Comparison of ENCODE assay signal across 2 cellular contexts in the genomic region with DNA sequence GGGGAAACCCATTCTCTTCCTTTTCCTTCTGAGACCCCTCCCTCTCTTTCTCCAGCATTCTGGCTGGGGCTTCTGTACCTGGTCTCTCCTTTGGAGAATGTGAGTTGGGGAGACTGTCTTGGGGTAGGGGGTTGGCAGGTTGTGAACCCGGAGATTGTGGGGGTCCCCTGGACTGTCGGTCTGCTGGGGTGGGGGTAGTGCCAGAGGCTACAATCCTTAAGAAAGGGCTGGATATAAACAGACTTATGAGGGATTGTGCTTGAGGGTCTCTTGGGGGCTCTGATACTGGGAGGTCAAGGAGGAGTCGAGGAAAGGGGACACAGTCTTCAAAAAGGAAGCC.
TF ChIP-seq lines count a peak whose summit lies in the region.

No MANE protein-coding gene starts in this region.

TF ChIP-seq in SK-N-SH, 30 proteins besides CTCF, POLR2A, EP300 and RAD21:
- TF ChIP-seq, protein P1, sequence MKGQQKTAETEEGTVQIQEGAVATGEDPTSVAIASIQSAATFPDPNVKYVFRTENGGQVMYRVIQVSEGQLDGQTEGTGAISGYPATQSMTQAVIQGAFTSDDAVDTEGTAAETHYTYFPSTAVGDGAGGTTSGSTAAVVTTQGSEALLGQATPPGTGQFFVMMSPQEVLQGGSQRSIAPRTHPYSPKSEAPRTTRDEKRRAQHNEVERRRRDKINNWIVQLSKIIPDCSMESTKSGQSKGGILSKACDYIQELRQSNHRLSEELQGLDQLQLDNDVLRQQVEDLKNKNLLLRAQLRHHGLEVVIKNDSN (IDR thresholded peaks at IDR 0.05; ENCODE audit: borderline replicate concordance, low read depth): no peak
- TF ChIP-seq SIN3A (IDR thresholded peaks at IDR 0.05; ENCODE audit: borderline replicate concordance, low read depth, low read length) (no peak), GATA2 (CRISPR knock-in tag; IDR thresholded peaks at IDR 0.05) (no peak), MXI1 (IDR thresholded peaks at IDR 0.05; ENCODE audit: low read depth, low read length) (no peak), FOXJ3 (CRISPR knock-in tag; IDR thresholded peaks at IDR 0.05) (no peak), MEF2A (IDR thresholded peaks at IDR 0.05; ENCODE audit: borderline replicate concordance, low read depth) (no peak), NFIC (IDR thresholded peaks at IDR 0.05; ENCODE audit: borderline replicate concordance) (no peak), TAF1 (IDR thresholded peaks at IDR 0.05; ENCODE audit: borderline replicate concordance, low read depth, low read length) (no peak), FOSL2 (IDR thresholded peaks at IDR 0.05; ENCODE audit: borderline replicate concordance, low read depth) (no peak), RCOR1 (IDR thresholded peaks at IDR 0.05; ENCODE audit: low read length) (no peak), JUND (IDR thresholded peaks at IDR 0.05) (no peak), GABPA (IDR thresholded peaks at IDR 0.05; ENCODE audit: low read depth) (no peak)
- TF ChIP-seq, protein P2, sequence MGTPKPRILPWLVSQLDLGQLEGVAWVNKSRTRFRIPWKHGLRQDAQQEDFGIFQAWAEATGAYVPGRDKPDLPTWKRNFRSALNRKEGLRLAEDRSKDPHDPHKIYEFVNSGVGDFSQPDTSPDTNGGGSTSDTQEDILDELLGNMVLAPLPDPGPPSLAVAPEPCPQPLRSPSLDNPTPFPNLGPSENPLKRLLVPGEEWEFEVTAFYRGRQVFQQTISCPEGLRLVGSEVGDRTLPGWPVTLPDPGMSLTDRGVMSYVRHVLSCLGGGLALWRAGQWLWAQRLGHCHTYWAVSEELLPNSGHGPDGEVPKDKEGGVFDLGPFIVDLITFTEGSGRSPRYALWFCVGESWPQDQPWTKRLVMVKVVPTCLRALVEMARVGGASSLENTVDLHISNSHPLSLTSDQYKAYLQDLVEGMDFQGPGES (IDR thresholded peaks at IDR 0.05; ENCODE audit: low read depth, low read length): no peak
- TF ChIP-seq, protein P3, sequence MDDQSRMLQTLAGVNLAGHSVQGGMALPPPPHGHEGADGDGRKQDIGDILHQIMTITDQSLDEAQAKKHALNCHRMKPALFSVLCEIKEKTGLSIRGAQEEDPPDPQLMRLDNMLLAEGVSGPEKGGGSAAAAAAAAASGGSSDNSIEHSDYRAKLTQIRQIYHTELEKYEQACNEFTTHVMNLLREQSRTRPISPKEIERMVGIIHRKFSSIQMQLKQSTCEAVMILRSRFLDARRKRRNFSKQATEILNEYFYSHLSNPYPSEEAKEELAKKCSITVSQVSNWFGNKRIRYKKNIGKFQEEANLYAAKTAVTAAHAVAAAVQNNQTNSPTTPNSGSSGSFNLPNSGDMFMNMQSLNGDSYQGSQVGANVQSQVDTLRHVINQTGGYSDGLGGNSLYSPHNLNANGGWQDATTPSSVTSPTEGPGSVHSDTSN (IDR thresholded peaks at IDR 0.05): no peak
- TF ChIP-seq, protein P4, sequence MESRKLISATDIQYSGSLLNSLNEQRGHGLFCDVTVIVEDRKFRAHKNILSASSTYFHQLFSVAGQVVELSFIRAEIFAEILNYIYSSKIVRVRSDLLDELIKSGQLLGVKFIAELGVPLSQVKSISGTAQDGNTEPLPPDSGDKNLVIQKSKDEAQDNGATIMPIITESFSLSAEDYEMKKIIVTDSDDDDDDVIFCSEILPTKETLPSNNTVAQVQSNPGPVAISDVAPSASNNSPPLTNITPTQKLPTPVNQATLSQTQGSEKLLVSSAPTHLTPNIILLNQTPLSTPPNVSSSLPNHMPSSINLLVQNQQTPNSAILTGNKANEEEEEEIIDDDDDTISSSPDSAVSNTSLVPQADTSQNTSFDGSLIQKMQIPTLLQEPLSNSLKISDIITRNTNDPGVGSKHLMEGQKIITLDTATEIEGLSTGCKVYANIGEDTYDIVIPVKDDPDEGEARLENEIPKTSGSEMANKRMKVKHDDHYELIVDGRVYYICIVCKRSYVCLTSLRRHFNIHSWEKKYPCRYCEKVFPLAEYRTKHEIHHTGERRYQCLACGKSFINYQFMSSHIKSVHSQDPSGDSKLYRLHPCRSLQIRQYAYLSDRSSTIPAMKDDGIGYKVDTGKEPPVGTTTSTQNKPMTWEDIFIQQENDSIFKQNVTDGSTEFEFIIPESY (IDR thresholded peaks at IDR 0.05; ENCODE audit: borderline replicate concordance, low read depth): no peak

TF ChIP-seq in SK-N-SH treated with all-trans-retinoic acid at 6 μM for 48 hours, 23 proteins besides CTCF, POLR2A, EP300 and RAD21 (continued from another document):
- TF ChIP-seq ZFP3 (CRISPR knock-in tag; IDR thresholded peaks at IDR 0.05) (no peak), RARB (CRISPR knock-in tag; IDR thresholded peaks at IDR 0.05) (no peak), ZNF70 (CRISPR knock-in tag; IDR thresholded peaks at IDR 0.05) (no peak), OSR1 (CRISPR knock-in tag; IDR thresholded peaks at IDR 0.05) (no peak), CSDC2 (CRISPR knock-in tag; IDR thresholded peaks at IDR 0.05) (no peak), PPARA (CRISPR knock-in tag; IDR thresholded peaks at IDR 0.05; ENCODE audit: borderline replicate concordance) (no peak), ZFP30 (CRISPR knock-in tag; IDR thresholded peaks at IDR 0.05) (no peak), BACH2 (CRISPR knock-in tag; IDR thresholded peaks at IDR 0.05; ENCODE audit: borderline replicate concordance) (no peak), ZNF565 (CRISPR knock-in tag; conservative IDR thresholded peaks at IDR 0.05; ENCODE audit: low read depth) (no peak), TCF4 (CRISPR knock-in tag; IDR thresholded peaks at IDR 0.05; ENCODE audit: borderline replicate concordance) (no peak), ZNF8 (CRISPR knock-in tag; IDR thresholded peaks at IDR 0.05) (no peak), ZC3H10 (CRISPR knock-in tag; IDR thresholded peaks at IDR 0.05) (no peak)
- TF ChIP-seq, protein P5, sequence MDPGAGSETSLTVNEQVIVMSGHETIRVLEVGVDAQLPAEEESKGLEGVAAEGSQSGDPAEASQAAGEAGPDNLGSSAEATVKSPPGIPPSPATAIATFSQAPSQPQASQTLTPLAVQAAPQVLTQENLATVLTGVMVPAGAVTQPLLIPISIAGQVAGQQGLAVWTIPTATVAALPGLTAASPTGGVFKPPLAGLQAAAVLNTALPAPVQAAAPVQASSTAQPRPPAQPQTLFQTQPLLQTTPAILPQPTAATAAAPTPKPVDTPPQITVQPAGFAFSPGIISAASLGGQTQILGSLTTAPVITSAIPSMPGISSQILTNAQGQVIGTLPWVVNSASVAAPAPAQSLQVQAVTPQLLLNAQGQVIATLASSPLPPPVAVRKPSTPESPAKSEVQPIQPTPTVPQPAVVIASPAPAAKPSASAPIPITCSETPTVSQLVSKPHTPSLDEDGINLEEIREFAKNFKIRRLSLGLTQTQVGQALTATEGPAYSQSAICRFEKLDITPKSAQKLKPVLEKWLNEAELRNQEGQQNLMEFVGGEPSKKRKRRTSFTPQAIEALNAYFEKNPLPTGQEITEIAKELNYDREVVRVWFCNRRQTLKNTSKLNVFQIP (CRISPR knock-in tag; IDR thresholded peaks at IDR 0.05; ENCODE audit: borderline replicate concordance, low read depth): no peak
- TF ChIP-seq, protein P6, sequence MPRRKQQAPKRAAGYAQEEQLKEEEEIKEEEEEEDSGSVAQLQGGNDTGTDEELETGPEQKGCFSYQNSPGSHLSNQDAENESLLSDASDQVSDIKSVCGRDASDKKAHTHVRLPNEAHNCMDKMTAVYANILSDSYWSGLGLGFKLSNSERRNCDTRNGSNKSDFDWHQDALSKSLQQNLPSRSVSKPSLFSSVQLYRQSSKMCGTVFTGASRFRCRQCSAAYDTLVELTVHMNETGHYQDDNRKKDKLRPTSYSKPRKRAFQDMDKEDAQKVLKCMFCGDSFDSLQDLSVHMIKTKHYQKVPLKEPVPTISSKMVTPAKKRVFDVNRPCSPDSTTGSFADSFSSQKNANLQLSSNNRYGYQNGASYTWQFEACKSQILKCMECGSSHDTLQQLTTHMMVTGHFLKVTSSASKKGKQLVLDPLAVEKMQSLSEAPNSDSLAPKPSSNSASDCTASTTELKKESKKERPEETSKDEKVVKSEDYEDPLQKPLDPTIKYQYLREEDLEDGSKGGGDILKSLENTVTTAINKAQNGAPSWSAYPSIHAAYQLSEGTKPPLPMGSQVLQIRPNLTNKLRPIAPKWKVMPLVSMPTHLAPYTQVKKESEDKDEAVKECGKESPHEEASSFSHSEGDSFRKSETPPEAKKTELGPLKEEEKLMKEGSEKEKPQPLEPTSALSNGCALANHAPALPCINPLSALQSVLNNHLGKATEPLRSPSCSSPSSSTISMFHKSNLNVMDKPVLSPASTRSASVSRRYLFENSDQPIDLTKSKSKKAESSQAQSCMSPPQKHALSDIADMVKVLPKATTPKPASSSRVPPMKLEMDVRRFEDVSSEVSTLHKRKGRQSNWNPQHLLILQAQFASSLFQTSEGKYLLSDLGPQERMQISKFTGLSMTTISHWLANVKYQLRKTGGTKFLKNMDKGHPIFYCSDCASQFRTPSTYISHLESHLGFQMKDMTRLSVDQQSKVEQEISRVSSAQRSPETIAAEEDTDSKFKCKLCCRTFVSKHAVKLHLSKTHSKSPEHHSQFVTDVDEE (CRISPR knock-in tag; IDR thresholded peaks at IDR 0.05): no peak
- TF ChIP-seq, protein P7, sequence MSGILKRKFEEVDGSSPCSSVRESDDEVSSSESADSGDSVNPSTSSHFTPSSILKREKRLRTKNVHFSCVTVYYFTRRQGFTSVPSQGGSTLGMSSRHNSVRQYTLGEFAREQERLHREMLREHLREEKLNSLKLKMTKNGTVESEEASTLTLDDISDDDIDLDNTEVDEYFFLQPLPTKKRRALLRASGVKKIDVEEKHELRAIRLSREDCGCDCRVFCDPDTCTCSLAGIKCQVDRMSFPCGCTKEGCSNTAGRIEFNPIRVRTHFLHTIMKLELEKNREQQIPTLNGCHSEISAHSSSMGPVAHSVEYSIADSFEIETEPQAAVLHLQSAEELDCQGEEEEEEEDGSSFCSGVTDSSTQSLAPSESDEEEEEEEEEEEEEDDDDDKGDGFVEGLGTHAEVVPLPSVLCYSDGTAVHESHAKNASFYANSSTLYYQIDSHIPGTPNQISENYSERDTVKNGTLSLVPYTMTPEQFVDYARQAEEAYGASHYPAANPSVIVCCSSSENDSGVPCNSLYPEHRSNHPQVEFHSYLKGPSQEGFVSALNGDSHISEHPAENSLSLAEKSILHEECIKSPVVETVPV (CRISPR knock-in tag; IDR thresholded peaks at IDR 0.05): no peak
- TF ChIP-seq, protein P8, sequence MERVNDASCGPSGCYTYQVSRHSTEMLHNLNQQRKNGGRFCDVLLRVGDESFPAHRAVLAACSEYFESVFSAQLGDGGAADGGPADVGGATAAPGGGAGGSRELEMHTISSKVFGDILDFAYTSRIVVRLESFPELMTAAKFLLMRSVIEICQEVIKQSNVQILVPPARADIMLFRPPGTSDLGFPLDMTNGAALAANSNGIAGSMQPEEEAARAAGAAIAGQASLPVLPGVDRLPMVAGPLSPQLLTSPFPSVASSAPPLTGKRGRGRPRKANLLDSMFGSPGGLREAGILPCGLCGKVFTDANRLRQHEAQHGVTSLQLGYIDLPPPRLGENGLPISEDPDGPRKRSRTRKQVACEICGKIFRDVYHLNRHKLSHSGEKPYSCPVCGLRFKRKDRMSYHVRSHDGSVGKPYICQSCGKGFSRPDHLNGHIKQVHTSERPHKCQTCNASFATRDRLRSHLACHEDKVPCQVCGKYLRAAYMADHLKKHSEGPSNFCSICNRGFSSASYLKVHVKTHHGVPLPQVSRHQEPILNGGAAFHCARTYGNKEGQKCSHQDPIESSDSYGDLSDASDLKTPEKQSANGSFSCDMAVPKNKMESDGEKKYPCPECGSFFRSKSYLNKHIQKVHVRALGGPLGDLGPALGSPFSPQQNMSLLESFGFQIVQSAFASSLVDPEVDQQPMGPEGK (CRISPR knock-in tag; IDR thresholded peaks at IDR 0.05; ENCODE audit: borderline replicate concordance): no peak
